In genomic region chr18:50428531-50429206, GRCh38 we compare ENCODE assay signal across 18 cellular contexts. TPM values are rescaled to one million over a fixed set of nuclear protein-coding genes. Genes with fewer than 3 reads are reported as not detected.
DNase-seq lines count a peak whose midpoint lies in the region; ATAC-seq, FAIRE-seq and TF ChIP-seq lines count a peak whose summit lies in the region.
"Had no signal": no experiment of that assay in that cellular context is flagged by ENCODE, and none has a peak within 500 bp of the region (broad histone marks: within the 10 kb centered on the region; RNA-seq: fewer than 3 reads in every experiment).

No MANE protein-coding gene starts in this region.

- no peak for ATAC-seq in GM12878
- no peak for ATAC-seq in GM19467 (IDR thresholded peaks at IDR 0.05; ENCODE audit: unreplicated experiment)
- ATAC-seq: left ventricle myocardium superior, PC-3, sciatic nerve had no signal

- peak; percentile 30 for DNase-seq in H7
- no peak for DNase-seq in GM12878 (ENCODE audit: low read depth, low spot score)
- DNase-seq in kidney epithelial cell (ENCODE audit: low read depth), result no peak
- DNase-seq in A673 (ENCODE audit: low spot score), result no peak
- no peak for DNase-seq in GM19240 (ENCODE audit: insufficient read length, low spot score)
- DNase-seq: activated CD8-positive, alpha-beta memory T cell treated with anti-CD3 and anti-CD28 coated beads for 24 hours; activated T-cell treated with anti-CD3 and anti-CD28 coated beads, Interleukin-2, amount 50 U/mL, for 24 hours; left ventricle myocardium superior; NCI-H226; posterior cingulate gyrus had no signal

- H3K9me3 ChIP-seq in BLaER1 treated with 17β-estradiol and CSF1 and Interleukin-3, amounts not matched to agents 10 nM and 100 nM (replicated peaks in 1 of 11), result peaks cover 13 to 24% (median 18%) of the 10 kb centered on the region in 11 experiments
- peaks cover 2% of the 10 kb centered on the region; the same call in 2 of the 3 replicates for H3K9me3 ChIP-seq in GM12878 (replicated peaks; ENCODE audit: control insufficient read depth, insufficient read depth, low read length)
- H3K9me3 ChIP-seq in A673 (ENCODE audit: low read depth, low read length, poor library complexity, severe bottlenecking), result peaks cover 4% of the 10 kb centered on the region
- H3K9me3 ChIP-seq: SJCRH30, vagina had no signal

- CTCF ChIA-PET in GM12878 (lab: Yijun Ruan, JAX) (interaction anchor here (0.5 to 3.4 kb wide), 42 partner anchors 8 to 1423 kb away, joined by 3 to 42 read pairs (median 4); partner anchors contain the start of genes CFAP53 and SKA1), A673 (lab: Charles Lee) (interaction anchor here (0.5 to 1.1 kb wide), 6 partner anchors 72 to 996 kb away, joined by 3 to 7 read pairs (median 4); no protein-coding TSS in a partner anchor)

- H2AFZ ChIP-seq in GM12878 (ENCODE audit: control insufficient read depth, low read depth, low read length), result no peak overlapping the region

- POLR2A ChIA-PET in GM12878 (lab: Charles Lee) (interaction anchor here (1.2 kb wide), 1 partner anchor 244 kb away, joined by 3 read pairs; no protein-coding TSS in a partner anchor), A673 (lab: Charles Lee; ENCODE audit: low non-redundant PET) (no interaction called here)

- SMC1A ChIA-PET in GM12878 (lab: Charles Lee; ENCODE audit: uncharacterized antibody, unreplicated experiment), result interaction anchor here (0.6 to 2.6 kb wide), 18 partner anchors 10 to 587 kb away, joined by 3 to 14 read pairs (median 4); partner anchors contain the start of gene CFAP53

- H3K79me2 ChIP-seq in GM12878 (ENCODE audit: control insufficient read depth, insufficient read depth, low read length), result no peaks in the 10 kb centered on the region

- H3K36me3 ChIP-seq in BLaER1 treated with 17β-estradiol and CSF1 and Interleukin-3, amounts not matched to agents 10 nM and 100 nM, result peaks cover 0 to 6% (median 0%) of the 10 kb centered on the region in 11 experiments; a peak in 1 of 22 replicates
- H3K36me3 ChIP-seq in H7 (replicated peaks; ENCODE audit: control insufficient read depth, insufficient read depth, low read length), result no peaks in the 10 kb centered on the region
- no peaks in the 10 kb centered on the region for H3K36me3 ChIP-seq in GM12878 (ENCODE audit: control insufficient read depth in 2 of 2, insufficient read depth in 2 of 2, low read length in 1 of 2)
- H3K36me3 ChIP-seq in kidney epithelial cell (ENCODE audit: control insufficient read depth, insufficient read depth, low read length), result no peaks in the 10 kb centered on the region
- no peaks in the 10 kb centered on the region for H3K36me3 ChIP-seq in A673 (ENCODE audit: insufficient read depth, low read length, poor library complexity, severe bottlenecking)
- H3K36me3 ChIP-seq: SJCRH30, vagina had no signal

- WGBS in GM12878 (ENCODE audit: insufficient coverage, insufficient replicate concordance, low lambda C conversion rate, missing lambda C conversion rate), result 48% methylated on average over 3 of the region's 3 CpGs

- H3K4me3 ChIP-seq in BLaER1 treated with 17β-estradiol and CSF1 and Interleukin-3, amounts not matched to agents 10 nM and 100 nM, result no peak overlapping the region; a peak in 1 of 20 replicates
- H3K4me3 ChIP-seq in H7 (ENCODE audit: insufficient read depth, low read depth, low read length), result no peak overlapping the region
- H3K4me3 ChIP-seq in GM12878, result no peak overlapping the region
- H3K4me3 ChIP-seq in kidney epithelial cell (ENCODE audit: low read depth, low read length), result no peak overlapping the region
- no peak overlapping the region for H3K4me3 ChIP-seq in A673 (ENCODE audit: low read depth, low read length, poor library complexity, severe bottlenecking)
- H3K4me3 ChIP-seq: mucosa of descending colon, SJCRH30, vagina had no signal

- in situ Hi-C loops in GM12878 (cut with MboI), result no loop called here

- RAD21 ChIA-PET in GM12878 (lab: Charles Lee; ENCODE audit: unreplicated experiment), result interaction anchor here (0.6 to 2.5 kb wide), 15 partner anchors 17 to 918 kb away, joined by 3 to 17 read pairs (median 4); partner anchors contain the start of gene MYO5B

- intact Hi-C loops in GM12878 (cut with micrococcal nuclease; ENCODE audit: unreplicated experiment) (loop anchor here (2.0 kb wide), 2 partner anchors 210 to 418 kb away; no protein-coding TSS in a partner anchor), A673 (cut with micrococcal nuclease; ENCODE audit: unreplicated experiment) (loop anchor here (5.0 to 10.0 kb wide), 2 partner anchors 211 to 424 kb away; no protein-coding TSS in a partner anchor)

- peaks cover 16 to 26% (median 19%) of the 10 kb centered on the region in 10 experiments for H3K4me1 ChIP-seq in BLaER1 treated with 17β-estradiol and CSF1 and Interleukin-3, amounts not matched to agents 10 nM and 100 nM
- no peaks in the 10 kb centered on the region for H3K4me1 ChIP-seq in GM12878 (ENCODE audit: control insufficient read depth, insufficient read depth, low read length)
- H3K4me1 ChIP-seq in A673 (ENCODE audit: insufficient read depth, low read length, poor library complexity, severe bottlenecking), result no peaks in the 10 kb centered on the region
- H3K4me1 ChIP-seq: SJCRH30, vagina had no signal

- no peak for TF ChIP-seq RAD21 in GM12878 (IDR thresholded peaks at IDR 0.05; ENCODE audit: insufficient read depth, low read depth, low read length)

- no peak for TF ChIP-seq EP300 in GM12878 (IDR thresholded peaks at IDR 0.05; ENCODE audit: borderline replicate concordance in 1 of 2, control insufficient read depth in 1 of 2, low read depth in 2 of 2, low read length in 2 of 2)

- no peaks in the 10 kb centered on the region for H4K20me1 ChIP-seq in BLaER1 treated with 17β-estradiol and CSF1 and Interleukin-3, amounts not matched to agents 10 nM and 100 nM
- no peaks in the 10 kb centered on the region for H4K20me1 ChIP-seq in GM12878 (ENCODE audit: control insufficient read depth, insufficient read depth)

- peak; percentile 31 for FAIRE-seq in GM12878 (lab: Jason Lieb, UNC)
- FAIRE-seq: H54 had no signal

- peak overlapping the region; percentile 30 to 83 (median 63); a peak in 20 of 22 replicates for H3K4me2 ChIP-seq in BLaER1 treated with 17β-estradiol and CSF1 and Interleukin-3, amounts not matched to agents 10 nM and 100 nM
- no peak overlapping the region for H3K4me2 ChIP-seq in GM12878 (ENCODE audit: control insufficient read depth, insufficient read depth)

- peak overlapping the region in 9 of 11 experiments; percentile 24 to 81 (median 77); a peak in 17 of 22 replicates for H3K27ac ChIP-seq in BLaER1 treated with 17β-estradiol and CSF1 and Interleukin-3, amounts not matched to agents 10 nM and 100 nM
- H3K27ac ChIP-seq in GM12878 (ENCODE audit: control insufficient read depth, insufficient read depth) (no peak overlapping the region), A673 (ENCODE audit: low read depth, low read length, poor library complexity, severe bottlenecking) (no peak overlapping the region)
- H3K27ac ChIP-seq: SJCRH30, vagina had no signal

- TF ChIP-seq CTCF in GM12878 (IDR thresholded peaks at IDR 0.05 in 2 of 3, conservative IDR thresholded peaks at IDR 0.05 in 1 of 3; ENCODE audit: control insufficient read depth in 2 of 3, extremely low read depth in 1 of 3, insufficient read depth in 1 of 3, low read depth in 3 of 3, low read length in 3 of 3), result no peak
- peak; percentile 1 for TF ChIP-seq CTCF in kidney epithelial cell (IDR thresholded peaks at IDR 0.05; ENCODE audit: insufficient read depth, low read length, poor library complexity, severe bottlenecking)
- no peak for TF ChIP-seq CTCF in A673 (conservative IDR thresholded peaks at IDR 0.05; ENCODE audit: low read depth, low read length)

- BruUV-seq in GM12878 (replicated peaks; lab: Mats Ljungman, UMichigan) (no TSS peak), A673 (replicated peaks; lab: Mats Ljungman, UMichigan) (no TSS peak)

- H3K9ac ChIP-seq in BLaER1 treated with 17β-estradiol and CSF1 and Interleukin-3, amounts not matched to agents 10 nM and 100 nM, result peak overlapping the region in 10 of 11 experiments; percentile 3 to 69 (median 50); a peak in 15 of 22 replicates
- no peak overlapping the region for H3K9ac ChIP-seq in GM12878 (ENCODE audit: control insufficient read depth, insufficient read depth, low read length)

- H3K27me3 ChIP-seq in BLaER1 treated with 17β-estradiol and CSF1 and Interleukin-3, amounts not matched to agents 10 nM and 100 nM, result no peaks in the 10 kb centered on the region
- H3K27me3 ChIP-seq in H7 (ENCODE audit: control insufficient read depth, insufficient read depth, low read length) (no peaks in the 10 kb centered on the region), GM12878 (replicated peaks in 1 of 2; ENCODE audit: control insufficient read depth in 2 of 2, insufficient read depth in 2 of 2, low read length in 1 of 2) (peaks cover 2 to 3% of the 10 kb centered on the region in 2 experiments; a peak in 2 of 4 replicates), kidney epithelial cell (ENCODE audit: control insufficient read depth, insufficient read depth, low read length) (no peaks in the 10 kb centered on the region), A673 (replicated peaks; ENCODE audit: insufficient read depth, low read depth, low read length, poor library complexity) (no peaks in the 10 kb centered on the region)
- H3K27me3 ChIP-seq: SJCRH30, vagina had no signal

- TF ChIP-seq POLR2A in GM12878 (IDR thresholded peaks at IDR 0.05; ENCODE audit: low read depth, low read length), result no peak

RNA-seq across cellular contexts. Expression of gene SKA1, which starts 53.8 kb away (rescaled TPM):
- total RNA-seq in H7 (2014; rRNA removed; shearing (Covaris generic)), result 29.2 and 33.9 TPM in 2 replicates
- 2.9 and 3.6 TPM in 2 replicates for total RNA-seq in GM12878 (2013; cell fraction: nucleolus; rRNA removed)
- total RNA-seq in GM12878 (2014; rRNA removed) (31.3 and 34.2 TPM in 2 replicates), GM12878 (2014; rRNA removed; fragmentation: Illumina TruSeq; extraction: Trizol) (32.3 and 35.7 TPM in 2 replicates), GM12878 (2021) (24.0 and 25.6 TPM in 2 replicates), kidney epithelial cell (4.1 and 5.1 TPM in 2 replicates), A673 (2021) (37.3 and 41.8 TPM in 2 replicates)
- polyA plus RNA-seq in GM12878 (2011; ENCODE audit: low read depth), result 9.8 TPM
- polyA plus RNA-seq in GM12878 (2011; rRNA removed) (23.7 and 38.6 TPM in 2 replicates), GM12878 (2014; fragmentation: Illumina TruSeq; extraction: Trizol) (36.7 and 40.9 TPM in 2 replicates), GM12878 (2014; fragmentation: Nextera tagmentation; extraction: Ambion mirVana) (10 to 100 TPM; 16.4 to 17.6 TPM), GM12878 (2014; rRNA removed) (25.4 and 30.8 TPM in 2 replicates), GM12878 (2016; fragmentation: Nextera tagmentation; extraction: Ambion mirVana) (10 to 100 TPM; 31.9 to 34.2 TPM)
- 17.4 and 18.1 TPM in 2 replicates for polyA plus RNA-seq in GM12878 (2011; cell fraction: cytosol; rRNA removed)
- 4.3 and 5.8 TPM in 2 replicates for polyA plus RNA-seq in GM12878 (2011; cell fraction: nucleus; rRNA removed)
- polyA plus RNA-seq in GM12878 (2012), result 11.6 and 13.5 TPM in 2 replicates
- polyA minus RNA-seq in GM12878 (2011; rRNA and poly(A)+ RNA removed), result 14.8 and 18.1 TPM in 2 replicates
- 11.0 and 16.4 TPM in 2 replicates for polyA minus RNA-seq in GM12878 (2011; cell fraction: cytosol; rRNA and poly(A)+ RNA removed)
- 2.3 and 5.5 TPM in 2 replicates for polyA minus RNA-seq in GM12878 (2011; cell fraction: nucleus; rRNA and poly(A)+ RNA removed)

Comparison
In these comparisons a context has a peak if more than half of its experiments do, and no peak if none do; other contexts are left out.
1. H3K27ac ChIP-seq: peak in BLaER1 treated with 17β-estradiol and CSF1 and Interleukin-3, amounts not matched to agents 10 nM and 100 nM (9 of 11); none in GM12878 (single experiment) and A673 (single experiment).